In the genomic region with DNA sequence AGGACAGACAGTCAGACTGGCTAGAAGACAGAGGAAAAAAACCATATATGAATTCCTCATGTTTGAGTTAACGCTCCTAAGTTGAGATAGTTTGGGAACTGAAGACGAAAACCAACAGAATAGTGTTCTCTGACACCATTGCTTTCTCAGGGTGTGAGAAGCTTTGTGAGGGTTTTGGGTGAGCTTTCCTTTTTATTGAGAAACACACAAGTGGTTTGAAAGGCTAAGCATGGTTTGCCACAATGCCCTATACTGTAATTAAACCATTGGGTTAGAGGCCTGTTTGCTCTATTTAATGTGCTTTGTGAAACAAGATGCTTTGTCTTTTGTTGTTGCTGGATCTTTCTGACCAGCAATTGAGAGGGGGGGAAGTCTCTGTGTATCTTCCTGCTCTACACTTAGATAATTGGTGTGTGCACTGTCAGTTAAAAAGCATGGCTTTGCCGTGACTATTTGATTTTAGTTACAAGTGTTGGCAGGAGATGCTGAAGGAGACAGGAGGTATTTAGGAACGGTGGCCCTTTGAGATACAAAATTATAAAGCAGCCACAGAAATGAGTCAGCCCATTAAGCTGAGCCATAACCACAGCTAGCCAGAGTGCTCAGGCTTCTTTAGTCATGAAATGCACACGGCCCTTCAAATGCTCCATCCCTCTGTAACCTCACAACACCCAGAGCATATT, we compare ENCODE assay signal across 9 cellular contexts.
DNase-seq lines count a peak whose midpoint lies in the region; ATAC-seq, FAIRE-seq and TF ChIP-seq lines count a peak whose summit lies in the region.
"Had no signal": no experiment of that assay in that cellular context is flagged by ENCODE, and none has a peak within 500 bp of the region (broad histone marks: within the 10 kb centered on the region; RNA-seq: fewer than 3 reads in every experiment).

No MANE protein-coding gene starts in this region.

- no peak for FAIRE-seq in kidney (lab: Jason Lieb, UNC)

- DNase-seq in BJ (ENCODE audit: low read depth), result peak; percentile 90
- DNase-seq in Panc1 (ENCODE audit: low read depth, low spot score), result peak; percentile 36
- DNase-seq in foreskin melanocyte, result peak; percentile 66
- DNase-seq in kidney, result no peak
- DNase-seq: activated naive CD8-positive, alpha-beta T cell treated with anti-CD3 and anti-CD28 coated beads, Interleukin-2, amount 10 ng/mL, durations not matched to agents 7 days and 5 days had no signal

- in situ Hi-C loops in Panc1 (cut with HindIII; ENCODE audit: low pct_unique_long_range_greater_than_20kb, low sequenced_read_pairs), result no loop called here

- BruUV-seq in Panc1 (replicated peaks; lab: Mats Ljungman, UMichigan), result no TSS peak

- intact Hi-C loops in Panc1 (cut with micrococcal nuclease; ENCODE audit: unreplicated experiment) (no loop called here), kidney (cut with DNase I) (no loop called here)

- H3K4me1 ChIP-seq in Panc1 (ENCODE audit: control insufficient read depth, insufficient read depth, low read length) (peaks cover 6% of the 10 kb centered on the region; the same call in 1 of the 2 replicates), kidney (ENCODE audit: control insufficient read depth in 1 of 2, insufficient read depth in 1 of 2, low read depth in 1 of 2, low read length in 2 of 2) (no peaks in the 10 kb centered on the region)

- no peak for TF ChIP-seq CTCF in BJ (IDR thresholded peaks at IDR 0.05; ENCODE audit: insufficient read depth, low read depth, low read length)
- no peak for TF ChIP-seq CTCF in Panc1 (IDR thresholded peaks at IDR 0.05)
- TF ChIP-seq CTCF in kidney (IDR thresholded peaks at IDR 0.05; ENCODE audit: borderline replicate concordance, extremely low read depth, insufficient read depth), result no peak

- no peak overlapping the region for H3K9ac ChIP-seq in kidney (ENCODE audit: low read length in 2 of 2)

- no peaks in the 10 kb centered on the region for H3K27me3 ChIP-seq in BJ (ENCODE audit: control insufficient read depth, insufficient read depth, low read length)
- H3K27me3 ChIP-seq in Panc1 (ENCODE audit: control insufficient read depth, insufficient read depth, low read length), result no peaks in the 10 kb centered on the region

- ATAC-seq in HG03442 (IDR thresholded peaks at IDR 0.05; ENCODE audit: unreplicated experiment) (peak; percentile 66), Panc1 (peak; percentile 97), GM19035 (IDR thresholded peaks at IDR 0.05; ENCODE audit: unreplicated experiment) (no peak), GM21381 (IDR thresholded peaks at IDR 0.05; ENCODE audit: unreplicated experiment) (no peak), HG03139 (IDR thresholded peaks at IDR 0.05; ENCODE audit: unreplicated experiment) (no peak)

- H3K27ac ChIP-seq in Panc1 (ENCODE audit: low read length) (peak overlapping the region; percentile 11; the same call in 1 of the 2 replicates), kidney (ENCODE audit: low read depth in 2 of 2, low read length in 2 of 2) (no peak overlapping the region)

- no peaks in the 10 kb centered on the region for H3K9me3 ChIP-seq in Panc1 (ENCODE audit: control insufficient read depth, insufficient read depth, low read depth, low read length)
- H3K9me3 ChIP-seq in kidney (ENCODE audit: control insufficient read depth in 1 of 2, low read length in 2 of 2), result no peaks in the 10 kb centered on the region

- H3K4me3 ChIP-seq in BJ (ENCODE audit: low read depth, low read length) (no peak overlapping the region), Panc1 (ENCODE audit: low read depth in 2 of 2, low read length in 2 of 2) (no peak overlapping the region), kidney (ENCODE audit: low read length in 2 of 2) (no peak overlapping the region)

- POLR2A ChIA-PET in BJ (lab: Charles Lee), result no interaction called here
- POLR2A ChIA-PET in Panc1 (lab: Charles Lee), result interaction anchor here (0.6 to 0.7 kb wide), 3 partner anchors 13 to 191 kb away, joined by 3 to 5 read pairs (median 4); no protein-coding TSS in a partner anchor

- CTCF ChIA-PET in BJ (lab: Yijun Ruan, JAX) (interaction anchor here (1.1 kb wide), 2 partner anchors 11 to 192 kb away, joined by 3 read pairs; no protein-coding TSS in a partner anchor), Panc1 (lab: Charles Lee) (interaction anchor here (0.5 kb wide), 1 partner anchor 125 kb away, joined by 7 read pairs; no protein-coding TSS in a partner anchor)

- H3K36me3 ChIP-seq in BJ (ENCODE audit: control insufficient read depth, insufficient read depth, low read length), result no peaks in the 10 kb centered on the region
- H3K36me3 ChIP-seq in Panc1 (ENCODE audit: control insufficient read depth, insufficient read depth, low read length), result no peaks in the 10 kb centered on the region
- H3K36me3 ChIP-seq in kidney (ENCODE audit: control insufficient read depth in 1 of 2, insufficient read depth in 2 of 2, low read length in 2 of 2), result no peaks in the 10 kb centered on the region

Comparison
In these comparisons a context has a peak if more than half of its experiments do, and no peak if none do; other contexts are left out.
1. ATAC-seq: peak in HG03442 (single experiment) and Panc1 (single experiment); none in GM19035 (single experiment), GM21381 (single experiment) and HG03139 (single experiment).